1 cellular context compared by ENCODE assay signal in the genomic region with DNA sequence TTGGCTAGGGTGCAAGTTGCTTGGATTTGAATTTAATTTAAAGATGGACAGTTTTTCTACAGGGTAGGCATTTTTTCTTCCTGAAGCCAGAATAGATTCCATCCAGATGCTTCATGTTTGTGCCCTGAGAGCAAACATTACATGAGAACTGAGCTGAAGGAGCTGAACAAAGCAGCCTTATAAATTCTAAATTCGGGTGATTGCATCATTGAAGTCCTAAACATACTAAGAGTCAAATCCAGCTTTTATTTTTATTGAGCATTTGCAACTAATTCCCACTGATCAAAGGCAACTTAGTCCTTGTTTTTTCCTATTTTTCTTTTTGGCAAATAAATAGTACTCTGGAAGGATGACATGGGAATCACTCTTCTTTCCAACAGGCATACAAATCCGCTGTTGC.
TF ChIP-seq lines count a peak whose summit lies in the region.

No MANE protein-coding gene starts in this region.

TF ChIP-seq in SK-N-SH, 30 proteins besides CTCF, POLR2A, EP300 and RAD21 (continued from another document):
- no peak for TF ChIP-seq SIN3A (IDR thresholded peaks at IDR 0.05; ENCODE audit: borderline replicate concordance, low read depth, low read length)
- TF ChIP-seq SMC3 (IDR thresholded peaks at IDR 0.05; ENCODE audit: low read depth, low read length) = no peak
- TF ChIP-seq JUND (IDR thresholded peaks at IDR 0.05) = no peak
- TF ChIP-seq, protein P1, sequence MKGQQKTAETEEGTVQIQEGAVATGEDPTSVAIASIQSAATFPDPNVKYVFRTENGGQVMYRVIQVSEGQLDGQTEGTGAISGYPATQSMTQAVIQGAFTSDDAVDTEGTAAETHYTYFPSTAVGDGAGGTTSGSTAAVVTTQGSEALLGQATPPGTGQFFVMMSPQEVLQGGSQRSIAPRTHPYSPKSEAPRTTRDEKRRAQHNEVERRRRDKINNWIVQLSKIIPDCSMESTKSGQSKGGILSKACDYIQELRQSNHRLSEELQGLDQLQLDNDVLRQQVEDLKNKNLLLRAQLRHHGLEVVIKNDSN (IDR thresholded peaks at IDR 0.05; ENCODE audit: borderline replicate concordance, low read depth) = no peak
- no peak for TF ChIP-seq RXRA (IDR thresholded peaks at IDR 0.05; ENCODE audit: borderline replicate concordance, low read depth)
TF ChIP-seq in SK-N-SH: peak in this region for 0.
